8 cellular contexts compared by ENCODE assay signal in genomic region chr20:34709044-34709835, GRCh38. TPM values are rescaled to one million over a fixed set of nuclear protein-coding genes. Genes with fewer than 3 reads are reported as not detected.
DNase-seq lines count a peak whose midpoint lies in the region; ATAC-seq and TF ChIP-seq lines count a peak whose summit lies in the region.

No MANE protein-coding gene starts in this region.

- peak; percentile 54 for ATAC-seq in GM21825 (IDR thresholded peaks at IDR 0.05; ENCODE audit: unreplicated experiment)
- ATAC-seq in left cardiac atrium: peak; percentile 65 to 74

- DNase-seq in EL (peak; percentile 93), LHCN-M2 (ENCODE audit: low read depth) (peak; percentile 25), T follicular helper cell (ENCODE audit: low read depth) (peak; percentile 63), adipocyte (ENCODE audit: low read depth) (peak; percentile 91), left cardiac atrium (peak; percentile 88), prostate gland (ENCODE audit: low spot score) (peak; percentile 81), ureter (ENCODE audit: low spot score) (peak; percentile 87)

- peak overlapping the region; percentile 89 to 99 for H3K27ac ChIP-seq in prostate gland

- no peak for TF ChIP-seq CTCF in prostate gland (IDR thresholded peaks at IDR 0.05)

- H3K9me3 ChIP-seq in adipocyte (ENCODE audit: control insufficient read depth, low read length) (no peaks in the 10 kb centered on the region), prostate gland (no peaks in the 10 kb centered on the region)

- intact Hi-C loops in left cardiac atrium (cut with DNase I) (loop anchor here in 1 of 2 donors (10.0 kb wide), 1 partner anchor 124 kb away; no protein-coding TSS in a partner anchor), prostate gland (cut with DNase I) (loop anchor here (5.0 to 10.0 kb wide), 2 partner anchors 248 to 404 kb away; partner anchors contain the start of genes AHCY, GSS and MYH7B)

- 1% methylated on average over 46 of the region's 64 CpGs for WGBS in prostate gland

- H3K4me1 ChIP-seq in adipocyte (ENCODE audit: control insufficient read depth, insufficient read depth, low read length): peaks cover 35% of the 10 kb centered on the region
- H3K4me1 ChIP-seq in prostate gland (replicated peaks): peaks cover 5% of the 10 kb centered on the region

- peak overlapping the region; percentile 74 for H3K9ac ChIP-seq in adipocyte (ENCODE audit: low read length)

- TF ChIP-seq POLR2A in prostate gland (IDR thresholded peaks at IDR 0.05): peak; percentile 3

- H3K36me3 ChIP-seq in adipocyte (ENCODE audit: control insufficient read depth, insufficient read depth, low read length, severe bottlenecking): peaks cover 12% of the 10 kb centered on the region
- no peaks in the 10 kb centered on the region for H3K36me3 ChIP-seq in prostate gland

- H3K27me3 ChIP-seq in adipocyte (replicated peaks; ENCODE audit: control insufficient read depth, insufficient read depth, low read length) (no peaks in the 10 kb centered on the region), prostate gland (replicated peaks; ENCODE audit: insufficient read depth) (no peaks in the 10 kb centered on the region)

- H3K4me3 ChIP-seq in adipocyte (ENCODE audit: low read length) (peak overlapping the region; percentile 78), prostate gland (peak overlapping the region; percentile 59 to 67)

RNA-seq across cellular contexts. Expression of gene TP53INP2, which starts 5.1 kb away (rescaled TPM):
- total RNA-seq in LHCN-M2 (2014; rRNA removed) (2.2 and 3.9 TPM in 2 replicates), left cardiac atrium (100 to 1,000 TPM in 1 of 2 donors, 10 to 100 TPM in 1; 85.0 to 117 TPM), prostate gland (10 to 100 TPM; 26.0 to 39.4 TPM), ureter (31.9 TPM)
- polyA plus RNA-seq in LHCN-M2 (2012): 23.2 TPM

RNA-seq across cellular contexts. Expression of gene PIGU, which starts 32.3 kb away (rescaled TPM):
- total RNA-seq in LHCN-M2 (2014; rRNA removed): 23.0 and 23.8 TPM in 2 replicates
- polyA plus RNA-seq in LHCN-M2 (2012): 22.9 TPM
- total RNA-seq in left cardiac atrium: 10 to 100 TPM; 14.1 to 14.8 TPM
- 10 to 100 TPM; 18.2 to 26.4 TPM for total RNA-seq in prostate gland
- total RNA-seq in ureter: 33.5 TPM

Comparison
In these comparisons a context has a peak if more than half of its experiments do, and no peak if none do; other contexts are left out.
1. Peak in every context shown above with its lines: DNase-seq, ATAC-seq, H3K4me3 ChIP-seq and H3K27ac ChIP-seq.
2. DNase-seq: peak in every context shown above with its lines; median percentile 93 in EL; 91 in adipocyte; 88 in left cardiac atrium; 87 in ureter; 81 in prostate gland; 63 in T follicular helper cell; 25 in LHCN-M2.